ENCODE assay signal across 1 cellular context in genomic region chr1:172895761-172896160, GRCh38.
TF ChIP-seq lines count a peak whose summit lies in the region.

No MANE protein-coding gene starts in this region.

TF ChIP-seq in endothelial cell of umbilical vein, 7 proteins besides CTCF, POLR2A, EP300 and RAD21 (continued from another document):
- TF ChIP-seq FOS (IDR thresholded peaks at IDR 0.05; ENCODE audit: borderline replicate concordance, insufficient read depth, low read length) (no peak), GATA2 (IDR thresholded peaks at IDR 0.05; ENCODE audit: insufficient read depth, insufficient read length, low read depth, low read length) (no peak), POLR2AphosphoS5 (IDR thresholded peaks at IDR 0.05; ENCODE audit: insufficient read depth, low read depth, low read length) (no peak)
TF ChIP-seq in endothelial cell of umbilical vein: peak in this region for 0.
